In genomic region chr1:181807251-181807650, GRCh38 we compare ENCODE assay signal across 28 cellular contexts.
"Had no signal": no experiment of that assay in that cellular context is flagged by ENCODE, and none has a peak within 500 bp of the region (broad histone marks: within the 10 kb centered on the region; RNA-seq: fewer than 3 reads in every experiment).

No MANE protein-coding gene starts in this region.

- H3K4me1 ChIP-seq: adrenal gland, esophagus squamous epithelium had no signal

- DNase-seq: activated CD4-positive, alpha-beta memory T cell treated with anti-CD3 and anti-CD28 coated beads for 36 hours; activated CD4-positive, alpha-beta T cell treated with anti-CD3 and anti-CD28 coated beads for 1 hour; activated CD4-positive, alpha-beta T cell treated with anti-CD3 and anti-CD28 coated beads for 48 hours; activated CD8-positive, alpha-beta memory T cell treated with anti-CD3 and anti-CD28 coated beads, Interleukin-2, amount 10 ng/mL, durations not matched to agents 7 days and 5 days; activated CD8-positive, alpha-beta memory T cell treated with anti-CD3 and anti-CD28 coated beads, Interleukin-2, amount 50 U/mL, for 4 hours; activated CD8-positive, alpha-beta T cell treated with anti-CD3 and anti-CD28 coated beads, Interleukin-2, amount 10 ng/mL, durations not matched to agents 7 days and 5 days; activated effector memory CD4-positive, alpha-beta T cell treated with anti-CD3 and anti-CD28 coated beads, Interleukin-2, amount 50 U/mL, for 16 hours; activated naive CD4-positive, alpha-beta T cell treated with anti-CD3 and anti-CD28 coated beads for 36 hours; activated naive CD8-positive, alpha-beta T cell treated with anti-CD3 and anti-CD28 coated beads for 36 hours; activated naive CD8-positive, alpha-beta T cell treated with anti-CD3 and anti-CD28 coated beads, Interleukin-2, amount 50 U/mL, for 24 hours; activated T-cell treated with anti-CD3 and anti-CD28 coated beads, Interleukin-2, amount 50 U/mL, for 1 hour; activated T-cell treated with anti-CD3 and anti-CD28 coated beads, Interleukin-2, amount 50 U/mL, for 48 hours; adrenal gland; amygdala; aorta; dorsolateral prefrontal cortex; effector memory CD4-positive, alpha-beta T cell; erythroblast; esophagus squamous epithelium; T-helper 1 cell; T-helper 2 cell had no signal

- H3K9me3 ChIP-seq: adrenal gland, esophagus squamous epithelium had no signal

- H3K27me3 Mint-ChIP-seq: activated CD4-positive, alpha-beta memory T cell treated with anti-CD3 and anti-CD28 coated beads for 36 hours; activated CD8-positive, alpha-beta memory T cell treated with anti-CD3 and anti-CD28 coated beads, Interleukin-2, amount 10 ng/mL, durations not matched to agents 7 days and 5 days; activated naive CD4-positive, alpha-beta T cell treated with anti-CD3 and anti-CD28 coated beads, Interleukin-2, amount 50 U/mL, for 24 hours; brain had no signal

- H3K27me3 ChIP-seq: adrenal gland had no signal

- H3K27ac Mint-ChIP-seq: activated CD4-positive, alpha-beta memory T cell treated with anti-CD3 and anti-CD28 coated beads for 36 hours; activated CD8-positive, alpha-beta memory T cell treated with anti-CD3 and anti-CD28 coated beads, Interleukin-2, amount 10 ng/mL, durations not matched to agents 7 days and 5 days; activated CD8-positive, alpha-beta T cell treated with anti-CD3 and anti-CD28 coated beads, Interleukin-2, amount 10 ng/mL, durations not matched to agents 7 days and 5 days; activated naive CD4-positive, alpha-beta T cell treated with anti-CD3 and anti-CD28 coated beads for 36 hours; activated naive CD4-positive, alpha-beta T cell treated with anti-CD3 and anti-CD28 coated beads, Interleukin-2, amount 50 U/mL, for 24 hours; activated naive CD8-positive, alpha-beta T cell treated with anti-CD3 and anti-CD28 coated beads for 36 hours; activated naive CD8-positive, alpha-beta T cell treated with anti-CD3 and anti-CD28 coated beads, Interleukin-2, amount 50 U/mL, for 24 hours; activated T-helper 1 cell treated with anti-CD3 and anti-CD28 coated beads, Interleukin-12 subunit alpha, Interleukin-12 subunit beta, Interleukin-2, Interleukin-4 antibody, amounts not matched to agents 30 ng/mL and 10 ng/mL and 1 ng/mL, durations not matched to agents 14 hours and 24 hours and 36 hours; activated T-helper 2 cell treated with anti-CD3 and anti-CD28 coated beads, Interferon-gamma antibody, Interleukin-2, Interleukin-4, amounts not matched to agents 10 μg/mL and 5 μg/mL and 100 μg/mL, durations not matched to agents 14 hours and 24 hours and 36 hours; dendritic cell treated with granulocyte-macrophage colony-stimulating factor and Interleukin-4, amounts not matched to agents 40 ng/mL and 50 ng/mL, for 4 days had no signal

- H3K27ac ChIP-seq: adrenal gland, coronary artery, dorsolateral prefrontal cortex, esophagus squamous epithelium had no signal

- H3K36me3 Mint-ChIP-seq: activated CD4-positive, alpha-beta memory T cell treated with anti-CD3 and anti-CD28 coated beads for 36 hours; activated CD8-positive, alpha-beta memory T cell treated with anti-CD3 and anti-CD28 coated beads, Interleukin-2, amount 10 ng/mL, durations not matched to agents 7 days and 5 days; activated naive CD4-positive, alpha-beta T cell treated with anti-CD3 and anti-CD28 coated beads, Interleukin-2, amount 50 U/mL, for 24 hours; activated naive CD8-positive, alpha-beta T cell treated with anti-CD3 and anti-CD28 coated beads for 36 hours; brain had no signal

- H3K4me3 ChIP-seq: adrenal gland, coronary artery, dorsolateral prefrontal cortex, esophagus squamous epithelium had no signal

- H3K36me3 ChIP-seq: adrenal gland, esophagus squamous epithelium had no signal

- H3K4me3 Mint-ChIP-seq: activated CD4-positive, alpha-beta memory T cell treated with anti-CD3 and anti-CD28 coated beads for 36 hours; activated CD8-positive, alpha-beta memory T cell treated with anti-CD3 and anti-CD28 coated beads, Interleukin-2, amount 10 ng/mL, durations not matched to agents 7 days and 5 days; activated CD8-positive, alpha-beta T cell treated with anti-CD3 and anti-CD28 coated beads, Interleukin-2, amount 10 ng/mL, durations not matched to agents 7 days and 5 days; activated naive CD4-positive, alpha-beta T cell treated with anti-CD3 and anti-CD28 coated beads for 36 hours; activated naive CD4-positive, alpha-beta T cell treated with anti-CD3 and anti-CD28 coated beads, Interleukin-2, amount 50 U/mL, for 24 hours; activated naive CD8-positive, alpha-beta T cell treated with anti-CD3 and anti-CD28 coated beads for 36 hours; activated naive CD8-positive, alpha-beta T cell treated with anti-CD3 and anti-CD28 coated beads, Interleukin-2, amount 50 U/mL, for 24 hours; activated T-helper 1 cell treated with anti-CD3 and anti-CD28 coated beads, Interleukin-12 subunit alpha, Interleukin-12 subunit beta, Interleukin-2, Interleukin-4 antibody, amounts not matched to agents 30 ng/mL and 10 ng/mL and 1 ng/mL, durations not matched to agents 14 hours and 24 hours and 36 hours; brain; central memory CD8-positive, alpha-beta T cell; dendritic cell treated with granulocyte-macrophage colony-stimulating factor and Interleukin-4, amounts not matched to agents 40 ng/mL and 50 ng/mL, for 4 days had no signal

- H3K4me1 Mint-ChIP-seq: activated CD8-positive, alpha-beta memory T cell treated with anti-CD3 and anti-CD28 coated beads, Interleukin-2, amount 10 ng/mL, durations not matched to agents 7 days and 5 days; activated naive CD4-positive, alpha-beta T cell treated with anti-CD3 and anti-CD28 coated beads, Interleukin-2, amount 50 U/mL, for 24 hours; activated naive CD8-positive, alpha-beta T cell treated with anti-CD3 and anti-CD28 coated beads, Interleukin-2, amount 50 U/mL, for 24 hours; central memory CD8-positive, alpha-beta T cell had no signal

- ATAC-seq: activated CD8-positive, alpha-beta memory T cell treated with anti-CD3 and anti-CD28 coated beads, Interleukin-2, amount 10 ng/mL, durations not matched to agents 7 days and 5 days; activated CD8-positive, alpha-beta T cell treated with anti-CD3 and anti-CD28 coated beads, Interleukin-2, amount 10 ng/mL, durations not matched to agents 7 days and 5 days; activated naive CD8-positive, alpha-beta T cell treated with anti-CD3 and anti-CD28 coated beads, Interleukin-2, amount 50 U/mL, for 24 hours had no signal

- H3K9me3 Mint-ChIP-seq: activated CD4-positive, alpha-beta memory T cell treated with anti-CD3 and anti-CD28 coated beads for 36 hours; activated naive CD4-positive, alpha-beta T cell treated with anti-CD3 and anti-CD28 coated beads for 36 hours; activated naive CD4-positive, alpha-beta T cell treated with anti-CD3 and anti-CD28 coated beads, Interleukin-2, amount 50 U/mL, for 24 hours; activated naive CD8-positive, alpha-beta T cell treated with anti-CD3 and anti-CD28 coated beads for 36 hours; activated naive CD8-positive, alpha-beta T cell treated with anti-CD3 and anti-CD28 coated beads, Interleukin-2, amount 50 U/mL, for 24 hours; activated T-helper 1 cell treated with anti-CD3 and anti-CD28 coated beads, Interleukin-12 subunit alpha, Interleukin-12 subunit beta, Interleukin-2, Interleukin-4 antibody, amounts not matched to agents 30 ng/mL and 10 ng/mL and 1 ng/mL, durations not matched to agents 14 hours and 24 hours and 36 hours; activated T-helper 2 cell treated with anti-CD3 and anti-CD28 coated beads, Interferon-gamma antibody, Interleukin-2, Interleukin-4, amounts not matched to agents 10 μg/mL and 5 μg/mL and 100 μg/mL, durations not matched to agents 14 hours and 24 hours and 36 hours; brain; central memory CD8-positive, alpha-beta T cell; dendritic cell treated with granulocyte-macrophage colony-stimulating factor and Interleukin-4, amounts not matched to agents 40 ng/mL and 50 ng/mL, for 4 days had no signal
